ENCODE assay signal across 8 cellular contexts in genomic region chr11:65442952-65443351, GRCh38. TPM values are rescaled to one million over a fixed set of nuclear protein-coding genes. Genes with fewer than 3 reads are reported as not detected.
DNase-seq lines count a peak whose midpoint lies in the region; ATAC-seq lines count a peak whose summit lies in the region.

No MANE protein-coding gene starts in this region.

- peak overlapping the region; percentile 57 for H3K27ac Mint-ChIP-seq in activated CD8-positive, alpha-beta memory T cell treated with anti-CD3 and anti-CD28 coated beads, Interleukin-2, amount 10 ng/mL, durations not matched to agents 7 days and 5 days

- H3K27ac ChIP-seq in substantia nigra (ENCODE audit: low read depth, low read length, poor library complexity, severe bottlenecking): peak overlapping the region; percentile 45

- H3K9me3 Mint-ChIP-seq in activated T-cell treated with anti-CD3 and anti-CD28 coated beads, Interleukin-2, amount 50 U/mL, for 4 hours: no peaks in the 10 kb centered on the region
- no peaks in the 10 kb centered on the region for H3K9me3 Mint-ChIP-seq in activated CD8-positive, alpha-beta memory T cell treated with anti-CD3 and anti-CD28 coated beads, Interleukin-2, amount 10 ng/mL, durations not matched to agents 7 days and 5 days (ENCODE audit: low read depth)

- ATAC-seq in activated T-cell treated with anti-CD3 and anti-CD28 coated beads, Interleukin-2, amount 50 U/mL, for 4 hours: no peak
- no peak for ATAC-seq in activated CD8-positive, alpha-beta memory T cell treated with anti-CD3 and anti-CD28 coated beads, Interleukin-2, amount 10 ng/mL, durations not matched to agents 7 days and 5 days

- H3K4me3 Mint-ChIP-seq in activated T-cell treated with anti-CD3 and anti-CD28 coated beads, Interleukin-2, amount 50 U/mL, for 4 hours: peak overlapping the region; percentile 0
- no peak overlapping the region for H3K4me3 Mint-ChIP-seq in activated CD8-positive, alpha-beta memory T cell treated with anti-CD3 and anti-CD28 coated beads, Interleukin-2, amount 10 ng/mL, durations not matched to agents 7 days and 5 days

- peaks cover 51% of the 10 kb centered on the region for H3K4me1 Mint-ChIP-seq in activated T-cell treated with anti-CD3 and anti-CD28 coated beads, Interleukin-2, amount 50 U/mL, for 4 hours (ENCODE audit: low read depth)
- peaks cover 50% of the 10 kb centered on the region for H3K4me1 Mint-ChIP-seq in activated CD8-positive, alpha-beta memory T cell treated with anti-CD3 and anti-CD28 coated beads, Interleukin-2, amount 10 ng/mL, durations not matched to agents 7 days and 5 days

- no peak for DNase-seq in activated T-cell treated with anti-CD3 and anti-CD28 coated beads, Interleukin-2, amount 50 U/mL, for 4 hours
- DNase-seq in activated T-cell treated with anti-CD3 and anti-CD28 coated beads for 4 hours (no peak), iris pigment epithelial cell (ENCODE audit: low read depth) (peak; percentile 36), substantia nigra (lab: John Stamatoyannopoulos, UW) (no peak), HPDE6-E6E7 (ENCODE audit: extremely low spot score) (no peak)
- no peak for DNase-seq in activated CD8-positive, alpha-beta memory T cell treated with anti-CD3 and anti-CD28 coated beads, Interleukin-2, amount 10 ng/mL, durations not matched to agents 7 days and 5 days
- no peak for DNase-seq in stimulated activated CD4-positive, alpha-beta T cell treated with anti-CD3 and anti-CD28 coated beads, Interleukin-2, amount 100 ng/mL, for 48 hours
- DNase-seq in activated CD4-positive, alpha-beta T cell treated with anti-CD3 and anti-CD28 coated beads, Interleukin-2, amount 50 U/mL, for 4 hours: no peak

- no peaks in the 10 kb centered on the region for H3K27me3 Mint-ChIP-seq in activated T-cell treated with anti-CD3 and anti-CD28 coated beads, Interleukin-2, amount 50 U/mL, for 4 hours (ENCODE audit: low read depth)
- H3K27me3 Mint-ChIP-seq in activated CD8-positive, alpha-beta memory T cell treated with anti-CD3 and anti-CD28 coated beads, Interleukin-2, amount 10 ng/mL, durations not matched to agents 7 days and 5 days: no peaks in the 10 kb centered on the region

- CTCF ChIA-PET in activated CD8-positive, alpha-beta memory T cell treated with anti-CD3 and anti-CD28 coated beads, Interleukin-2, amount 10 ng/mL, durations not matched to agents 7 days and 5 days (lab: Charles Lee): interaction anchor here (1.4 kb wide), 1 partner anchor 26 kb away, joined by 3 read pairs; no protein-coding TSS in a partner anchor

- H3K36me3 Mint-ChIP-seq in activated T-cell treated with anti-CD3 and anti-CD28 coated beads, Interleukin-2, amount 50 U/mL, for 4 hours (ENCODE audit: insufficient read depth): peaks cover 26% of the 10 kb centered on the region
- H3K36me3 Mint-ChIP-seq in activated CD8-positive, alpha-beta memory T cell treated with anti-CD3 and anti-CD28 coated beads, Interleukin-2, amount 10 ng/mL, durations not matched to agents 7 days and 5 days: peaks cover 29% of the 10 kb centered on the region

RNA-seq across cellular contexts. Expression of gene NEAT1, which starts 20.4 kb away (rescaled TPM):
- 100 to 1,000 TPM in 2 of 3 donors, 10 to 100 TPM in 1; 95.5 to 136 (median 123) TPM for total RNA-seq in activated T-cell treated with anti-CD3 and anti-CD28 coated beads, Interleukin-2, amount 50 U/mL, for 4 hours
- 100 to 1,000 TPM; 525 to 618 TPM for total RNA-seq in activated CD8-positive, alpha-beta memory T cell treated with anti-CD3 and anti-CD28 coated beads, Interleukin-2, amount 10 ng/mL, durations not matched to agents 7 days and 5 days

RNA-seq across cellular contexts. Expression of gene MALAT1, which starts 55.9 kb away (rescaled TPM):
- total RNA-seq in activated T-cell treated with anti-CD3 and anti-CD28 coated beads, Interleukin-2, amount 50 U/mL, for 4 hours: 1,000 to 10,000 TPM; 3,100 to 4,455 (median 3,753) TPM
- total RNA-seq in activated CD8-positive, alpha-beta memory T cell treated with anti-CD3 and anti-CD28 coated beads, Interleukin-2, amount 10 ng/mL, durations not matched to agents 7 days and 5 days: 1,000 to 10,000 TPM; 4,026 to 5,234 TPM

RNA-seq across cellular contexts. Expression of gene FRMD8, which starts 56.5 kb away (rescaled TPM):
- 10 to 100 TPM; 43.0 to 49.2 (median 44.9) TPM for total RNA-seq in activated T-cell treated with anti-CD3 and anti-CD28 coated beads, Interleukin-2, amount 50 U/mL, for 4 hours
- 10 to 100 TPM; 52.0 to 56.7 TPM for total RNA-seq in activated CD8-positive, alpha-beta memory T cell treated with anti-CD3 and anti-CD28 coated beads, Interleukin-2, amount 10 ng/mL, durations not matched to agents 7 days and 5 days
